Comparison of ENCODE assay signal across 13 cellular contexts in genomic region chr10:78774614-78774998, GRCh38.
DNase-seq lines count a peak whose midpoint lies in the region; ATAC-seq and TF ChIP-seq lines count a peak whose summit lies in the region.
"Had no signal": no experiment of that assay in that cellular context is flagged by ENCODE, and none has a peak within 500 bp of the region (broad histone marks: within the 10 kb centered on the region; RNA-seq: fewer than 3 reads in every experiment).

No MANE protein-coding gene starts in this region.

- DNase-seq in body of pancreas (peak; percentile 56 to 86 (median 70)), lower lobe of right lung (no peak), sigmoid colon (no peak), SK-N-DZ (ENCODE audit: low spot score) (no peak)
- DNase-seq in effector memory CD4-positive, alpha-beta T cell: no peak
- DNase-seq: activated naive CD4-positive, alpha-beta T cell; effector CD8-positive, alpha-beta T cell; Karpas-422; OCI-M1; stimulated activated CD4-positive, alpha-beta T cell treated with anti-CD3 and anti-CD28 coated beads, Interleukin-2, amount 100 ng/mL, for 48 hours had no signal

- peak in 2 of 3 donors; percentile 24 to 28 for TF ChIP-seq POLR2A in body of pancreas (IDR thresholded peaks at IDR 0.05)
- TF ChIP-seq POLR2A in sigmoid colon (IDR thresholded peaks at IDR 0.05): no peak

- H3K36me3 ChIP-seq in body of pancreas (replicated peaks in 1 of 2; ENCODE audit: insufficient read depth in 1 of 2, low read depth in 2 of 2) (no peaks in the 10 kb centered on the region), lower lobe of right lung (no peaks in the 10 kb centered on the region), sigmoid colon (no peaks in the 10 kb centered on the region)
- no peaks in the 10 kb centered on the region for H3K36me3 ChIP-seq in effector memory CD4-positive, alpha-beta T cell (ENCODE audit: control insufficient read depth, insufficient read depth, low read length)

- H3K9me3 ChIP-seq in body of pancreas: no peaks in the 10 kb centered on the region
- H3K9me3 ChIP-seq in lower lobe of right lung: no peaks in the 10 kb centered on the region
- H3K9me3 ChIP-seq in sigmoid colon: no peaks in the 10 kb centered on the region
- no peaks in the 10 kb centered on the region for H3K9me3 ChIP-seq in effector memory CD4-positive, alpha-beta T cell (ENCODE audit: control insufficient read depth, low read length)

- H3K4me3 ChIP-seq in body of pancreas: no peak overlapping the region
- no peak overlapping the region for H3K4me3 ChIP-seq in lower lobe of right lung
- H3K4me3 ChIP-seq in sigmoid colon: no peak overlapping the region
- H3K4me3 ChIP-seq in effector memory CD4-positive, alpha-beta T cell (ENCODE audit: insufficient read depth, low read depth, low read length, poor library complexity, severe bottlenecking): no peak overlapping the region

- intact Hi-C loops in body of pancreas (cut with DNase I) (no loop called here), lower lobe of right lung (cut with DNase I) (no loop called here), sigmoid colon (cut with DNase I) (loop anchor here (10.0 kb wide), 1 partner anchor 410 kb away; no protein-coding TSS in a partner anchor)

- TF ChIP-seq EP300 in Ishikawa (IDR thresholded peaks at IDR 0.05; ENCODE audit: borderline replicate concordance): no peak
- no peak for TF ChIP-seq EP300 in sigmoid colon (IDR thresholded peaks at IDR 0.05)

- 0 out of 2 replicates have a peak, but pooled peaks have one; percentile 2 for TF ChIP-seq RAD21 in Ishikawa (IDR thresholded peaks at IDR 0.05; ENCODE audit: low read depth)

- peaks cover 33% of the 10 kb centered on the region for H3K4me1 ChIP-seq in body of pancreas
- peaks cover 18% of the 10 kb centered on the region for H3K4me1 ChIP-seq in lower lobe of right lung
- peaks cover 0 to 82% (median 72%) of the 10 kb centered on the region in 4 donors for H3K4me1 ChIP-seq in sigmoid colon
- no peaks in the 10 kb centered on the region for H3K4me1 ChIP-seq in effector memory CD4-positive, alpha-beta T cell (ENCODE audit: control insufficient read depth, insufficient read depth, low read length, poor library complexity, severe bottlenecking)

- H3K27me3 ChIP-seq in body of pancreas (no peaks in the 10 kb centered on the region), lower lobe of right lung (ENCODE audit: low read depth) (no peaks in the 10 kb centered on the region), sigmoid colon (no peaks in the 10 kb centered on the region)
- H3K27me3 ChIP-seq in effector memory CD4-positive, alpha-beta T cell (replicated peaks; ENCODE audit: control insufficient read depth, insufficient read depth, low read length, poor library complexity, severe bottlenecking): no peaks in the 10 kb centered on the region

- no peak for TF ChIP-seq CTCF in body of pancreas (IDR thresholded peaks at IDR 0.05)
- TF ChIP-seq CTCF in lower lobe of right lung (IDR thresholded peaks at IDR 0.05): no peak
- no peak for TF ChIP-seq CTCF in sigmoid colon (IDR thresholded peaks at IDR 0.05)

- ATAC-seq in body of pancreas (peak; percentile 55), lower lobe of right lung (no peak), HG02885 (IDR thresholded peaks at IDR 0.05; ENCODE audit: poor library complexity, unreplicated experiment) (no peak), GM18858 (IDR thresholded peaks at IDR 0.05; ENCODE audit: unreplicated experiment) (no peak)

- H3K27ac ChIP-seq in body of pancreas (peak overlapping the region; percentile 70 to 89 (median 78)), lower lobe of right lung (peak overlapping the region; percentile 53), sigmoid colon (peak overlapping the region in 3 of 4 donors; percentile 37 to 87 (median 83))
- no peak overlapping the region for H3K27ac ChIP-seq in effector memory CD4-positive, alpha-beta T cell (ENCODE audit: insufficient read depth, low read length, poor library complexity, severe bottlenecking)

- WGBS in body of pancreas, 2 donors: 47 to 67% methylated on average over 6 of the region's 6 CpGs
- 82 to 86% methylated on average over 6 of the region's 6 CpGs for WGBS in sigmoid colon, 2 donors

TF ChIP-seq in Ishikawa, 13 proteins besides CTCF, POLR2A, EP300 and RAD21:
- TF ChIP-seq CEBPB (IDR thresholded peaks at IDR 0.05): peak; percentile 72
- no peak for TF ChIP-seq CREB1 (IDR thresholded peaks at IDR 0.05; ENCODE audit: low read depth)
TF ChIP-seq in Ishikawa: peak in this region for 1.

Comparison
In these comparisons a context has a peak if more than half of its experiments do, and no peak if none do; other contexts are left out.
1. DNase-seq: peak in body of pancreas (4 of 4); none in lower lobe of right lung (single experiment), sigmoid colon (single experiment), effector memory CD4-positive, alpha-beta T cell (0 of 3) and SK-N-DZ (single experiment).
2. POLR2A ChIP-seq: peak in body of pancreas (2 of 3); none in sigmoid colon (0 of 2).